ENCODE assay signal across 9 cellular contexts in the genomic region with DNA sequence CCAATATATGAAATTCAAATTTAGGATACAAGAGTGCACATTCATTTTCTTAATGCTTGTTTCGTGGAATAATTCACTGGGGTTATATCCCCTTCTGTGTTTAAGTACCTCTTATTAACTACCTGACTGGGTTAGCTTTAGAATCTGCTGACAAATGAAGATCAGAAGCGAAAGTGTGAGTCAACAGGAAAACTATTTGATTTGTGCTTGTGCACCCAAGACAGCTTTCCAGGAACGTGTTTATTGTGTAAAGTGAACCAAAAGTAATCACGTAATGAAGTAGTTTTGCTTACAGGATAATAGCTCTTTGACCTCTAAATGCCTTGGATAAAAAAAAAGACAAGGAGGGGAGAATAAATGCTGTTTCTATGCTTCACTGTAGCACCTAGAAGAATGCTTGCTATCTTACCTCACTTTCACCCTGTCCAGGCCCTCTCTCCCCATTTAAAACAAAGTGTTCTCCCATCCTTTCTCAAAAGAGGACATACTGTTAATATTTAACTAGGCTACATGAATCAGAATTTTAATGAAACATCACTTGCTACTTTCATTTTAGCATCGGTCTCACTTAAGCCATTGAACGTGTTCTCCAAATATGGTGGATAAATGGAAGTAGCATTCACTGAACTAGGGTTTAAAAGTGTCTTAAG.
DNase-seq lines count a peak whose midpoint lies in the region; ATAC-seq and TF ChIP-seq lines count a peak whose summit lies in the region.
"Had no signal": no experiment of that assay in that cellular context is flagged by ENCODE, and none has a peak within 500 bp of the region (broad histone marks: within the 10 kb centered on the region; RNA-seq: fewer than 3 reads in every experiment).

No MANE protein-coding gene starts in this region.

- no peak overlapping the region for H3K27ac ChIP-seq in trophoblast cell (ENCODE audit: low read depth, low read length)

- no peak overlapping the region for H4K12ac ChIP-seq in trophoblast cell (ENCODE audit: low read depth, low read length)

- no peaks in the 10 kb centered on the region for H3K36me3 Mint-ChIP-seq in activated T-cell treated with anti-CD3 and anti-CD28 coated beads, Interleukin-2, amount 50 U/mL, for 72 hours (ENCODE audit: insufficient read depth in 2 of 2)
- no peaks in the 10 kb centered on the region for H3K36me3 Mint-ChIP-seq in activated T-cell treated with anti-CD3 and anti-CD28 coated beads, Interleukin-2, amount 50 U/mL, for 4 hours (ENCODE audit: insufficient read depth)
- no peaks in the 10 kb centered on the region for H3K36me3 Mint-ChIP-seq in glutamatergic neuron (ENCODE audit: unreplicated experiment)
- no peaks in the 10 kb centered on the region for H3K36me3 Mint-ChIP-seq in natural killer cell treated with Interleukin-12 subunit alpha and Interleukin-12 subunit beta and Interleukin-15 and Interleukin-18, amount 100 ng/mL, for 72 hours

- H3K9me3 Mint-ChIP-seq in activated T-cell treated with anti-CD3 and anti-CD28 coated beads, Interleukin-2, amount 50 U/mL, for 72 hours: no peaks in the 10 kb centered on the region
- H3K9me3 Mint-ChIP-seq in activated T-cell treated with anti-CD3 and anti-CD28 coated beads, Interleukin-2, amount 50 U/mL, for 4 hours: no peaks in the 10 kb centered on the region
- no peaks in the 10 kb centered on the region for H3K9me3 Mint-ChIP-seq in glutamatergic neuron (ENCODE audit: unreplicated experiment)
- H3K9me3 Mint-ChIP-seq in natural killer cell treated with Interleukin-12 subunit alpha and Interleukin-12 subunit beta and Interleukin-15 and Interleukin-18, amount 100 ng/mL, for 72 hours: no peaks in the 10 kb centered on the region

- H3K23ac ChIP-seq in trophoblast cell (ENCODE audit: low read length): no peak overlapping the region

- no CpG with 5 or more reads among the region's 6 CpGs for WGBS in trophoblast cell (ENCODE audit: extremely low coverage, insufficient coverage, insufficient read length)

- TF ChIP-seq CTCF in choroid plexus epithelial cell (conservative IDR thresholded peaks at IDR 0.05; ENCODE audit: low read depth, low read length) (no peak), glutamatergic neuron (IDR thresholded peaks at IDR 0.05; ENCODE audit: partially characterized antibody, unreplicated experiment) (no peak)

- no peak overlapping the region for H4K8ac ChIP-seq in trophoblast cell (ENCODE audit: low read depth, low read length)

- no peak for DNase-seq in activated T-cell treated with anti-CD3 and anti-CD28 coated beads, Interleukin-2, amount 50 U/mL, for 72 hours
- no peak for DNase-seq in activated T-cell treated with anti-CD3 and anti-CD28 coated beads, Interleukin-2, amount 50 U/mL, for 4 hours
- peak; percentile 62 for DNase-seq in choroid plexus epithelial cell (ENCODE audit: low read depth)
- DNase-seq in glutamatergic neuron: no peak
- DNase-seq in natural killer cell treated with Interleukin-12 subunit alpha and Interleukin-12 subunit beta and Interleukin-15 and Interleukin-18, amount 100 ng/mL, for 72 hours (ENCODE audit: low spot score): no peak
- DNase-seq in trophoblast cell: no peak
- DNase-seq: MG63 had no signal

- no peaks in the 10 kb centered on the region for H3K27me3 ChIP-seq in trophoblast cell (ENCODE audit: insufficient read depth, low read length)
- H3K27me3 ChIP-seq: MG63 had no signal

- no peak overlapping the region for H2AFZ ChIP-seq in trophoblast cell (ENCODE audit: insufficient read depth, low read length, poor library complexity)

- peaks cover 7% of the 10 kb centered on the region for H3K4me1 Mint-ChIP-seq in activated T-cell treated with anti-CD3 and anti-CD28 coated beads, Interleukin-2, amount 50 U/mL, for 72 hours (ENCODE audit: low read depth)
- H3K4me1 Mint-ChIP-seq in activated T-cell treated with anti-CD3 and anti-CD28 coated beads, Interleukin-2, amount 50 U/mL, for 4 hours (ENCODE audit: low read depth): peaks cover 6% of the 10 kb centered on the region
- H3K4me1 Mint-ChIP-seq in glutamatergic neuron (ENCODE audit: low read depth, unreplicated experiment): no peaks in the 10 kb centered on the region
- peaks cover 0 to 11% of the 10 kb centered on the region in 2 donors for H3K4me1 Mint-ChIP-seq in natural killer cell treated with Interleukin-12 subunit alpha and Interleukin-12 subunit beta and Interleukin-15 and Interleukin-18, amount 100 ng/mL, for 72 hours (ENCODE audit: low read depth in 2 of 2)

- H2BK5ac ChIP-seq in trophoblast cell (ENCODE audit: low read depth, low read length, poor library complexity): no peak overlapping the region

- H3K27me3 Mint-ChIP-seq in activated T-cell treated with anti-CD3 and anti-CD28 coated beads, Interleukin-2, amount 50 U/mL, for 72 hours (ENCODE audit: low read depth): no peaks in the 10 kb centered on the region
- H3K27me3 Mint-ChIP-seq in activated T-cell treated with anti-CD3 and anti-CD28 coated beads, Interleukin-2, amount 50 U/mL, for 4 hours (ENCODE audit: low read depth): no peaks in the 10 kb centered on the region
- H3K27me3 Mint-ChIP-seq in glutamatergic neuron (ENCODE audit: unreplicated experiment): no peaks in the 10 kb centered on the region
- no peaks in the 10 kb centered on the region for H3K27me3 Mint-ChIP-seq in natural killer cell treated with Interleukin-12 subunit alpha and Interleukin-12 subunit beta and Interleukin-15 and Interleukin-18, amount 100 ng/mL, for 72 hours

- H2BK120ac ChIP-seq in trophoblast cell (ENCODE audit: insufficient read depth, low read length, poor library complexity): no peak overlapping the region

- H3K79me1 ChIP-seq in trophoblast cell (ENCODE audit: low read length): no peaks in the 10 kb centered on the region

- no peaks in the 10 kb centered on the region for H3K36me3 ChIP-seq in trophoblast cell (ENCODE audit: control insufficient read depth in 1 of 2, insufficient read depth in 2 of 2, low read length in 2 of 2)
- H3K36me3 ChIP-seq: MG63 had no signal

- no peak overlapping the region for H2AK5ac ChIP-seq in trophoblast cell (ENCODE audit: low read length)

- H3K4me2 ChIP-seq in trophoblast cell (ENCODE audit: low read length): no peak overlapping the region

- no peak overlapping the region for H2BK12ac ChIP-seq in trophoblast cell (ENCODE audit: low read length)

- H3K18ac ChIP-seq in trophoblast cell (ENCODE audit: low read length): no peak overlapping the region

- no peak overlapping the region for H3K9ac ChIP-seq in trophoblast cell (ENCODE audit: low read length)

- H3K4ac ChIP-seq in trophoblast cell (ENCODE audit: low read depth, low read length): no peak overlapping the region

- peak overlapping the region in 1 of 2 donors; percentile 35 for H3K4me3 Mint-ChIP-seq in activated T-cell treated with anti-CD3 and anti-CD28 coated beads, Interleukin-2, amount 50 U/mL, for 72 hours
- H3K4me3 Mint-ChIP-seq in activated T-cell treated with anti-CD3 and anti-CD28 coated beads, Interleukin-2, amount 50 U/mL, for 4 hours: no peak overlapping the region
- no peak overlapping the region for H3K4me3 Mint-ChIP-seq in glutamatergic neuron (ENCODE audit: unreplicated experiment)
- no peak overlapping the region for H3K4me3 Mint-ChIP-seq in natural killer cell treated with Interleukin-12 subunit alpha and Interleukin-12 subunit beta and Interleukin-15 and Interleukin-18, amount 100 ng/mL, for 72 hours

- H3K4me1 ChIP-seq in trophoblast cell (ENCODE audit: control insufficient read depth in 1 of 2, insufficient read depth in 2 of 2, low read length in 2 of 2): no peaks in the 10 kb centered on the region

- no peak for ATAC-seq in activated T-cell treated with anti-CD3 and anti-CD28 coated beads, Interleukin-2, amount 50 U/mL, for 72 hours (replicated peaks in 1 of 2)
- no peak for ATAC-seq in activated T-cell treated with anti-CD3 and anti-CD28 coated beads, Interleukin-2, amount 50 U/mL, for 4 hours
- ATAC-seq in HG03108 (IDR thresholded peaks at IDR 0.05; ENCODE audit: unreplicated experiment) (peak; percentile 46), HG02970 (IDR thresholded peaks at IDR 0.05; ENCODE audit: low FRiP score, unreplicated experiment) (no peak)
- ATAC-seq in natural killer cell treated with Interleukin-12 subunit alpha and Interleukin-12 subunit beta and Interleukin-15 and Interleukin-18, amount 100 ng/mL, for 72 hours: no peak

- no peaks in the 10 kb centered on the region for H3K79me2 ChIP-seq in trophoblast cell (ENCODE audit: control insufficient read depth, insufficient read depth, low read length, poor library complexity)

- H4K91ac ChIP-seq in trophoblast cell (ENCODE audit: low read depth, low read length): no peak overlapping the region

- H3K14ac ChIP-seq in trophoblast cell (ENCODE audit: low read length): no peak overlapping the region

- H3K4me3 ChIP-seq in choroid plexus epithelial cell (ENCODE audit: low read depth, low read length): no peak overlapping the region
- H3K4me3 ChIP-seq in trophoblast cell (ENCODE audit: low read depth, low read length): no peak overlapping the region
- H3K4me3 ChIP-seq: MG63 had no signal

- peak overlapping the region; percentile 1 for H3K27ac Mint-ChIP-seq in activated T-cell treated with anti-CD3 and anti-CD28 coated beads, Interleukin-2, amount 50 U/mL, for 72 hours
- no peak overlapping the region for H3K27ac Mint-ChIP-seq in glutamatergic neuron (ENCODE audit: unreplicated experiment)
- H3K27ac Mint-ChIP-seq in natural killer cell treated with Interleukin-12 subunit alpha and Interleukin-12 subunit beta and Interleukin-15 and Interleukin-18, amount 100 ng/mL, for 72 hours: no peak overlapping the region

- no peaks in the 10 kb centered on the region for H3K9me3 ChIP-seq in trophoblast cell (ENCODE audit: insufficient read depth, low read depth, low read length)
- H3K9me3 ChIP-seq: MG63 had no signal
